Comparison of ENCODE assay signal across 8 cellular contexts in the genomic region with DNA sequence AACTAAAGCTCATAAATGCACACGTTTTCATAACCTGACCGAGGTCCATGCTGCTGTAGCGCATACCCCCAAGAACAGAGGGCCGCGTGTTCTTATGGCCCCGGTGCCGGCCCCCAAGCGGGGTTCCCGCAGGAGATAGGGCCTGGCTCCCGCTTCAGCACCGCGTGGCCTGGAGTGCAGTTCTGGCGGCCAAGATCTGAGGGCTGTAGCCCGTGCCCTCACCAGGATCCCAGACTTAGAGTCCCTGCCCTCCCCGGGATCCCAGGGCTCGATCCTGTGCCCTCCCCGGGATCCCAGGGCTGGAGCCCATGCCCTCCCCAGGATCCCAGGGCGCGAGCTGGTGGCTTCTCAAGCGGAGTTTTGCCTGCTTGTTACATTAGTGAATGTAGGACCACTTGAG. TPM values are rescaled to one million over a fixed set of nuclear protein-coding genes. Genes with fewer than 3 reads are reported as not detected.
DNase-seq lines count a peak whose midpoint lies in the region; ATAC-seq and TF ChIP-seq lines count a peak whose summit lies in the region.

No MANE protein-coding gene starts in this region.

- H3K27ac ChIP-seq in MM.1S (ENCODE audit: low read length) (peak overlapping the region; percentile 33; the same call in 1 of the 2 replicates), dorsolateral prefrontal cortex (peak overlapping the region in 53 of 59 donors; percentile 44 to 95 (median 87))

- H3K4me3 ChIP-seq in MM.1S (ENCODE audit: low read length) (peak overlapping the region; percentile 82), dorsolateral prefrontal cortex (peak overlapping the region; percentile 64 to 100 (median 96))

- H3K9ac ChIP-seq in MM.1S (ENCODE audit: low read length): peak overlapping the region; percentile 60; the same call in 1 of the 2 replicates

- ATAC-seq in natural killer cell treated with Interleukin-12 subunit alpha and Interleukin-12 subunit beta and Interleukin-15 and Interleukin-18, amount 100 ng/mL, for 72 hours: no peak
- no peak for ATAC-seq in HG03469 (IDR thresholded peaks at IDR 0.05; ENCODE audit: unreplicated experiment)

- peak overlapping the region; percentile 90 to 94 for H3K27ac Mint-ChIP-seq in natural killer cell treated with Interleukin-12 subunit alpha and Interleukin-12 subunit beta and Interleukin-15 and Interleukin-18, amount 100 ng/mL, for 72 hours

- in situ Hi-C loops in KBM-7 (cut with MboI; ENCODE audit: low pct_unique_long_range_greater_than_20kb, low sequenced_read_pairs): no loop called here

- H3K9me3 ChIP-seq in MM.1S (replicated peaks; ENCODE audit: insufficient read depth, low read length): no peaks in the 10 kb centered on the region

- H3K79me2 ChIP-seq in MM.1S (ENCODE audit: low read length): peaks cover 38% of the 10 kb centered on the region

- DNase-seq in COLO668 (lab: John Stamatoyannopoulos, UW; ENCODE audit: unreplicated experiment) (peak; percentile 20), MM.1S (no peak), dorsolateral prefrontal cortex (no peak), KBM-7 (no peak), dedifferentiated amniotic fluid mesenchymal stem cell (ENCODE audit: extremely low spot score) (no peak), cerebellar nuclear complex (lab: John Stamatoyannopoulos, UW) (no peak)
- no peak for DNase-seq in natural killer cell treated with Interleukin-12 subunit alpha and Interleukin-12 subunit beta and Interleukin-15 and Interleukin-18, amount 100 ng/mL, for 72 hours (ENCODE audit: low spot score)

- H3K4me2 ChIP-seq in MM.1S (ENCODE audit: low read depth, low read length): peak overlapping the region; percentile 93

- H3F3A ChIP-seq in MM.1S (ENCODE audit: insufficient read depth, low read length): 0 out of 2 replicates have a peak, but pooled peaks cover 4% of the 10 kb centered on the region

- H3K9me2 ChIP-seq in MM.1S (replicated peaks; ENCODE audit: insufficient read depth, low read length): no peaks in the 10 kb centered on the region

- peaks cover 9% of the 10 kb centered on the region; the same call in 1 of the 2 replicates for H3K36me3 ChIP-seq in MM.1S (replicated peaks; ENCODE audit: insufficient read depth, low read length)

- peaks cover under 1% of the 10 kb centered on the region for H3K36me3 Mint-ChIP-seq in natural killer cell treated with Interleukin-12 subunit alpha and Interleukin-12 subunit beta and Interleukin-15 and Interleukin-18, amount 100 ng/mL, for 72 hours

- H3K27me3 ChIP-seq in MM.1S (replicated peaks; ENCODE audit: insufficient read depth, low read length) (0 out of 2 replicates have a peak, but pooled peaks cover 6% of the 10 kb centered on the region), dorsolateral prefrontal cortex (no peaks in the 10 kb centered on the region)

- peak overlapping the region; percentile 97 for H2AFZ ChIP-seq in MM.1S (ENCODE audit: low read length)

- H4K20me1 ChIP-seq in MM.1S (ENCODE audit: insufficient read depth, low read length): peaks cover 10% of the 10 kb centered on the region; the same call in 1 of the 2 replicates

- intact Hi-C loops in dorsolateral prefrontal cortex (cut with DNase I): loop anchor here (1.0 to 5.0 kb wide), 4 partner anchors 25 to 346 kb away; a partner anchor contains a TSS

- no peaks in the 10 kb centered on the region for H3K9me3 Mint-ChIP-seq in natural killer cell treated with Interleukin-12 subunit alpha and Interleukin-12 subunit beta and Interleukin-15 and Interleukin-18, amount 100 ng/mL, for 72 hours

- H3K4me1 Mint-ChIP-seq in natural killer cell treated with Interleukin-12 subunit alpha and Interleukin-12 subunit beta and Interleukin-15 and Interleukin-18, amount 100 ng/mL, for 72 hours (ENCODE audit: low read depth in 2 of 2): peaks cover 32 to 52% of the 10 kb centered on the region in 2 donors

- H3K4me1 ChIP-seq in MM.1S (ENCODE audit: low read length): peaks cover 14% of the 10 kb centered on the region

- peak overlapping the region; percentile 94 for H3K4me3 Mint-ChIP-seq in natural killer cell treated with Interleukin-12 subunit alpha and Interleukin-12 subunit beta and Interleukin-15 and Interleukin-18, amount 100 ng/mL, for 72 hours

- peaks cover 2 to 6% of the 10 kb centered on the region in 2 donors for H3K27me3 Mint-ChIP-seq in natural killer cell treated with Interleukin-12 subunit alpha and Interleukin-12 subunit beta and Interleukin-15 and Interleukin-18, amount 100 ng/mL, for 72 hours

- TF ChIP-seq CTCF in MM.1S (IDR thresholded peaks at IDR 0.05; ENCODE audit: low read length): no peak
- no peak for TF ChIP-seq CTCF in dorsolateral prefrontal cortex (IDR thresholded peaks at IDR 0.05 in 54 of 56, conservative IDR thresholded peaks at IDR 0.05 in 2 of 56; ENCODE audit: low read depth in 1 of 56, partially characterized antibody in 56 of 56)

RNA-seq across cellular contexts. Expression of a gene that starts 1.0 kb away (rescaled TPM):
- total RNA-seq in dorsolateral prefrontal cortex: 10 to 100 TPM; 19.1 to 48.6 (median 35.8) TPM
- 10 to 100 TPM; 71.0 to 73.6 TPM for total RNA-seq in natural killer cell treated with Interleukin-12 subunit alpha and Interleukin-12 subunit beta and Interleukin-15 and Interleukin-18, amount 100 ng/mL, for 72 hours

RNA-seq across cellular contexts. Expression of a gene that starts 25.7 kb away (rescaled TPM):
- 10 to 100 TPM; 19.6 to 36.0 (median 26.7) TPM for total RNA-seq in dorsolateral prefrontal cortex
- total RNA-seq in natural killer cell treated with Interleukin-12 subunit alpha and Interleukin-12 subunit beta and Interleukin-15 and Interleukin-18, amount 100 ng/mL, for 72 hours: 10 to 100 TPM; 15.8 to 16.9 TPM
